ENCODE assay signal across 8 cellular contexts in genomic region chr12:106753526-106753925, GRCh38. TPM values are rescaled to one million over a fixed set of nuclear protein-coding genes. Genes with fewer than 3 reads are reported as not detected.
DNase-seq lines count a peak whose midpoint lies in the region; ATAC-seq and TF ChIP-seq lines count a peak whose summit lies in the region.

No MANE protein-coding gene starts in this region.

- ATAC-seq in GM19324 (IDR thresholded peaks at IDR 0.05; ENCODE audit: low FRiP score, unreplicated experiment): peak; percentile 92
- peak; percentile 97 for ATAC-seq in HG03108 (IDR thresholded peaks at IDR 0.05; ENCODE audit: unreplicated experiment)
- ATAC-seq in activated CD4-positive, CD25-positive, alpha-beta regulatory T cell treated with anti-CD3 and anti-CD28 coated beads, Interleukin-2, amount 50 U/mL, for 24 hours: peak; percentile 94 to 98
- ATAC-seq in naive thymus-derived CD8-positive, alpha-beta T cell: peak; percentile 97 to 98

- H3K9me3 Mint-ChIP-seq in naive thymus-derived CD8-positive, alpha-beta T cell: peaks cover 0 to 5% (median 0%) of the 10 kb centered on the region in 9 donors

- no peak overlapping the region for H3K4me3 ChIP-seq in dorsolateral prefrontal cortex

- peak overlapping the region; percentile 38 to 91 (median 80) for H3K27ac Mint-ChIP-seq in naive thymus-derived CD8-positive, alpha-beta T cell

- intact Hi-C loops in dorsolateral prefrontal cortex (cut with DNase I): no loop called here

- peak in 9 of 10 donors; percentile 7 to 69 (median 42) for DNase-seq in naive thymus-derived CD8-positive, alpha-beta T cell
- DNase-seq in CD1c-positive myeloid dendritic cell (ENCODE audit: extremely low spot score) (no peak), NCI-H1048 (lab: John Stamatoyannopoulos, UW) (no peak), dorsolateral prefrontal cortex (no peak), COR-L47 (lab: John Stamatoyannopoulos, UW) (no peak)

- no peak for TF ChIP-seq CTCF in dorsolateral prefrontal cortex (IDR thresholded peaks at IDR 0.05 in 54 of 56, conservative IDR thresholded peaks at IDR 0.05 in 2 of 56; ENCODE audit: low read depth in 1 of 56, partially characterized antibody in 56 of 56)

- peak overlapping the region; percentile 40 to 80 (median 59) for H3K4me3 Mint-ChIP-seq in naive thymus-derived CD8-positive, alpha-beta T cell

- H3K4me1 Mint-ChIP-seq in naive thymus-derived CD8-positive, alpha-beta T cell: peaks cover 23 to 38% (median 31%) of the 10 kb centered on the region in 4 donors

- no peak overlapping the region for H3K27ac ChIP-seq in dorsolateral prefrontal cortex

- POLR2A ChIA-PET in naive thymus-derived CD8-positive, alpha-beta T cell (lab: Charles Lee): interaction anchor here (0.7 to 1.5 kb wide), 3 partner anchors 13 to 202 kb away, joined by 3 to 7 read pairs (median 6); no protein-coding TSS in a partner anchor

- no peaks in the 10 kb centered on the region for H3K27me3 ChIP-seq in dorsolateral prefrontal cortex

- H3K36me3 Mint-ChIP-seq in naive thymus-derived CD8-positive, alpha-beta T cell: peaks cover 0 to 3% (median 0%) of the 10 kb centered on the region in 3 donors

- H3K27me3 Mint-ChIP-seq in naive thymus-derived CD8-positive, alpha-beta T cell: no peaks in the 10 kb centered on the region

RNA-seq across cellular contexts. Expression of gene RIC8B, which starts 21.0 kb away (rescaled TPM):
- 10 to 100 TPM; 14.6 to 17.6 TPM for total RNA-seq in naive thymus-derived CD8-positive, alpha-beta T cell
- polyA plus RNA-seq in naive thymus-derived CD8-positive, alpha-beta T cell: 1 to 10 TPM; 4.8 to 5.4 (median 5.2) TPM
- 10 to 100 TPM; 21.0 to 54.9 (median 36.6) TPM for total RNA-seq in dorsolateral prefrontal cortex

Comparison
In these comparisons a context has a peak if more than half of its experiments do, and no peak if none do; other contexts are left out.
1. DNase-seq: peak in naive thymus-derived CD8-positive, alpha-beta T cell (9 of 10); none in CD1c-positive myeloid dendritic cell (single experiment), NCI-H1048 (single experiment), dorsolateral prefrontal cortex (0 of 10) and COR-L47 (single experiment).
2. Peak in every context shown above with its lines, with median percentiles within 50 percentile points of each other: ATAC-seq.